In the genomic region with DNA sequence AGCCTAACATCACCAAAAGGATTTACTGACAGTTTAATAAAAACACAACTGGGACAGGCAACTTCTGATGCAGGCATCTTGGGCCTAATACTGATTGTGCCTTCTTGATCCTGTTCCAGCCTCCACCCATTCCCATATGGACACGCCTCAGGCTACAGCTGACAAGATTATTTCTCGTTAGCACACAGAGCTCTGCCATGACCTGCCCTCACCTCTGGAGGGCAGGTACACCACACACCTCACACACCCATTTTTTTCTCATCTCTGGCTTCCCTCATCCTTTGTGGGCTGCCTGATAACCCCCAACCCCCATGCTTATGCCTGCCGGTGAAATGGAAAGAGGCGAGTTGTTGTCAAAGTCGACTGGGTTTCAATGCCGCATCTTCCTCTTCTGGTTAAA, we compare ENCODE assay signal across 1 cellular context.
TF ChIP-seq lines count a peak whose summit lies in the region.

No MANE protein-coding gene starts in this region.

TF ChIP-seq in GM12878, 131 proteins besides CTCF, POLR2A, EP300 and RAD21 (continued from another document):
- TF ChIP-seq, protein P1, sequence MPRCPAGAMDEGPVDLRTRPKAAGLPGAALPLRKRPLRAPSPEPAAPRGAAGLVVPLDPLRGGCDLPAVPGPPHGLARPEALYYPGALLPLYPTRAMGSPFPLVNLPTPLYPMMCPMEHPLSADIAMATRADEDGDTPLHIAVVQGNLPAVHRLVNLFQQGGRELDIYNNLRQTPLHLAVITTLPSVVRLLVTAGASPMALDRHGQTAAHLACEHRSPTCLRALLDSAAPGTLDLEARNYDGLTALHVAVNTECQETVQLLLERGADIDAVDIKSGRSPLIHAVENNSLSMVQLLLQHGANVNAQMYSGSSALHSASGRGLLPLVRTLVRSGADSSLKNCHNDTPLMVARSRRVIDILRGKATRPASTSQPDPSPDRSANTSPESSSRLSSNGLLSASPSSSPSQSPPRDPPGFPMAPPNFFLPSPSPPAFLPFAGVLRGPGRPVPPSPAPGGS (IDR thresholded peaks at IDR 0.05; ENCODE audit: borderline replicate concordance, insufficient read depth, low read depth, low read length, poor library complexity, severe bottlenecking) = no peak
- TF ChIP-seq, protein P2, sequence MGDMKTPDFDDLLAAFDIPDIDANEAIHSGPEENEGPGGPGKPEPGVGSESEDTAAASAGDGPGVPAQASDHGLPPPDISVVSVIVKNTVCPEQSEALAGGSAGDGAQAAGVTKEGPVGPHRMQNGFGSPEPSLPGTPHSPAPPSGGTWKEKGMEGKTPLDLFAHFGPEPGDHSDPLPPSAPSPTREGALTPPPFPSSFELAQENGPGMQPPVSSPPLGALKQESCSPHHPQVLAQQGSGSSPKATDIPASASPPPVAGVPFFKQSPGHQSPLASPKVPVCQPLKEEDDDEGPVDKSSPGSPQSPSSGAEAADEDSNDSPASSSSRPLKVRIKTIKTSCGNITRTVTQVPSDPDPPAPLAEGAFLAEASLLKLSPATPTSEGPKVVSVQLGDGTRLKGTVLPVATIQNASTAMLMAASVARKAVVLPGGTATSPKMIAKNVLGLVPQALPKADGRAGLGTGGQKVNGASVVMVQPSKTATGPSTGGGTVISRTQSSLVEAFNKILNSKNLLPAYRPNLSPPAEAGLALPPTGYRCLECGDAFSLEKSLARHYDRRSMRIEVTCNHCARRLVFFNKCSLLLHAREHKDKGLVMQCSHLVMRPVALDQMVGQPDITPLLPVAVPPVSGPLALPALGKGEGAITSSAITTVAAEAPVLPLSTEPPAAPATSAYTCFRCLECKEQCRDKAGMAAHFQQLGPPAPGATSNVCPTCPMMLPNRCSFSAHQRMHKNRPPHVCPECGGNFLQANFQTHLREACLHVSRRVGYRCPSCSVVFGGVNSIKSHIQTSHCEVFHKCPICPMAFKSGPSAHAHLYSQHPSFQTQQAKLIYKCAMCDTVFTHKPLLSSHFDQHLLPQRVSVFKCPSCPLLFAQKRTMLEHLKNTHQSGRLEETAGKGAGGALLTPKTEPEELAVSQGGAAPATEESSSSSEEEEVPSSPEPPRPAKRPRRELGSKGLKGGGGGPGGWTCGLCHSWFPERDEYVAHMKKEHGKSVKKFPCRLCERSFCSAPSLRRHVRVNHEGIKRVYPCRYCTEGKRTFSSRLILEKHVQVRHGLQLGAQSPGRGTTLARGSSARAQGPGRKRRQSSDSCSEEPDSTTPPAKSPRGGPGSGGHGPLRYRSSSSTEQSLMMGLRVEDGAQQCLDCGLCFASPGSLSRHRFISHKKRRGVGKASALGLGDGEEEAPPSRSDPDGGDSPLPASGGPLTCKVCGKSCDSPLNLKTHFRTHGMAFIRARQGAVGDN (IDR thresholded peaks at IDR 0.05) = no peak
